Comparison of ENCODE assay signal across 21 cellular contexts in the genomic region with DNA sequence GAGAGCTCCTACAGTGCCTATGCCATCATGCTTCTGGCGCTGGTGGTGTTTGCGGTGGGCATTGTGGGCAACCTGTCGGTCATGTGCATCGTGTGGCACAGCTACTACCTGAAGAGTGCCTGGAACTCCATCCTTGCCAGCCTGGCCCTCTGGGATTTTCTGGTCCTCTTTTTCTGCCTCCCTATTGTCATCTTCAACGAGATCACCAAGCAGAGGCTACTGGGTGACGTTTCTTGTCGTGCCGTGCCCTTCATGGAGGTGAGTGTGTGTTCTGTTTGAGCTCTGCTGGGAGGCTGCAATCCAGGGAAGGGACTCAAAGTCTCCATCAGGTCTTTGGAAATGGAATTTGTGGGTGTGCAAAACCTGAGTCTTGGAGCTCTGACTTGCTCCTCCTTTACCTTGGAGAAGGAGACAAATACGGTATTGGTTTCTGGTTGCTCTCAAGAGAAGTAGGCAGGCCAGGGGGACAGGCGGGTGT. TPM values are rescaled to one million over a fixed set of nuclear protein-coding genes. Genes with fewer than 3 reads are reported as not detected.
"Had no signal": no experiment of that assay in that cellular context is flagged by ENCODE, and none has a peak within 500 bp of the region (broad histone marks: within the 10 kb centered on the region; RNA-seq: fewer than 3 reads in every experiment).

No MANE protein-coding gene starts in this region.

- FAIRE-seq: RCC 7860 had no signal

- DNase-seq: activated CD4-positive, alpha-beta T cell treated with anti-CD3 and anti-CD28 coated beads for 48 hours; activated CD4-positive, alpha-beta T cell treated with anti-CD3 and anti-CD28 coated beads, Interleukin-2, amount 50 U/mL, for 4 hours; activated CD4-positive, CD25-positive, alpha-beta regulatory T cell treated with anti-CD3 and anti-CD28 coated beads, Interleukin-2, amount 50 U/mL, for 72 hours; activated CD8-positive, alpha-beta memory T cell treated with anti-CD3 and anti-CD28 coated beads, Interleukin-2, amount 10 ng/mL, durations not matched to agents 7 days and 5 days; activated effector memory CD4-positive, alpha-beta T cell treated with Interleukin-2 at 50 U/mL for 16 hours; activated naive CD4-positive, alpha-beta T cell; activated T-cell treated with anti-CD3 and anti-CD28 coated beads, Interleukin-2, amount 50 U/mL, for 24 hours; KG1; NCI-H1048; NCI-H187 treated with DMSO at 0.1 percent for 48 hours; NCI-H2081 treated with DMSO at 0.1 percent for 48 hours; NCI-H446; SW 1271 had no signal

- ATAC-seq: activated CD8-positive, alpha-beta memory T cell treated with anti-CD3 and anti-CD28 coated beads, Interleukin-2, amount 10 ng/mL, durations not matched to agents 7 days and 5 days had no signal

- H3K9me3 ChIP-seq: ascending aorta, SJSA1 had no signal

- H3K4me3 ChIP-seq: ascending aorta, SJSA1 had no signal

- H3K27me3 ChIP-seq: ascending aorta, SJSA1 had no signal

- H3K27ac ChIP-seq: ascending aorta, SJSA1 had no signal

- H3K4me1 ChIP-seq: ascending aorta had no signal

- H3K36me3 ChIP-seq: ascending aorta, SJSA1 had no signal

RNA-seq across cellular contexts. Expression of a gene that starts 0.7 kb away (rescaled TPM):
- total RNA-seq: activated CD8-positive, alpha-beta memory T cell treated with anti-CD3 and anti-CD28 coated beads, Interleukin-2, amount 10 ng/mL, durations not matched to agents 7 days and 5 days; activated T-helper 1 cell treated with anti-CD3 and anti-CD28 coated beads, Interleukin-12 subunit alpha, Interleukin-12 subunit beta, Interleukin-2, Interleukin-4 antibody, amounts not matched to agents 30 ng/mL and 10 ng/mL and 1 ng/mL, durations not matched to agents 14 hours and 24 hours and 36 hours; ascending aorta; M059J; T-helper 1 cell treated with Interleukin-12 subunit alpha and Interleukin-12 subunit beta and Interleukin-4 antibody, amounts not matched to agents 30 ng/mL and 1 ng/mL, for 36 hours had no signal

RNA-seq across cellular contexts. Expression of a gene that starts 37.0 kb away (rescaled TPM):
- total RNA-seq: ascending aorta, LHCN-M2, M059J, PC-3, SJSA1 had no signal
